ENCODE assay signal across 16 cellular contexts in the genomic region with DNA sequence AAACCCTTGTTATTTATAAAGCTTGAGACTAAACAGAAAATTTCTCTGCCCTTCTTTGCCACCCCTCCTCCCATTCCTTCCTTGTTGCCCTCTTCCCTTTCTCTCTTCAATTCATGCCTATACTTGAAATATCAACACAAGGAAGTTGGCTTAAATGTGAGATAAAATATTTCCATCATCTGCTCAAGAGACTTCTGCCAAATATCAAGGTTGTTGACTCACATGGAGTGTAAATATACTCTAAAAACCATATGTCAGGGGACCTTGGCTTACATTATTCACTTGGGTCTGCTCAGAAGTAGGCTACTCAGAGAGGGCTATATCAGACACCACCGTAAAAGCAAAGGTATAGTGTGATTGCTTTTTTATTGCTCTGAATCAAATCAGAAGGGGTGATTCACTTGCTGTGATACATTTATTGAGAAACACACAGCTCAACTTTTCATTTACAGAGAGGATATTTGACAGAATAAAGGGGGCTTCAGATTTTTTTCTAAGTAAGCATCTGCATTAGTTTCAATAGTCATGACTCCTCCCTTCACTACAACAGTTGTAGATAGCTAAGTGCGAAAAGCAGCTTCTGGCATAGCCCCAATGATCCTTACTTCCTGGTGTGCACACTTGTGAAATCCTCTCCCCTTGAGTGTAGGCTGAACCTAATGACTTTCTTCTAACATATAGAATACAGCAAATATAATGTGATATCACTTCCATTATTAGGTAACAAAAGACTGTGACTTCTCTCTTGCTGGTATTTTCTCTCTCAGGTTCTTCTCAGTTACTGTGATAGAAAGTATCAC.
"Had no signal": no experiment of that assay in that cellular context is flagged by ENCODE, and none has a peak within 500 bp of the region (broad histone marks: within the 10 kb centered on the region; RNA-seq: fewer than 3 reads in every experiment).

No MANE protein-coding gene starts in this region.

- H3K9me3 ChIP-seq: body of pancreas, esophagus squamous epithelium, tibial artery had no signal

- H3K4me1 Mint-ChIP-seq: activated CD4-positive, alpha-beta T cell treated with anti-CD3 and anti-CD28 coated beads, Interleukin-2, amount 10 ng/mL, durations not matched to agents 7 days and 5 days; activated naive CD8-positive, alpha-beta T cell treated with anti-CD3 and anti-CD28 coated beads for 36 hours; nephron; stimulated activated effector memory CD8-positive, alpha-beta T cell treated with anti-CD3 and anti-CD28 coated beads, Interleukin-12 subunit alpha, Interleukin-12 subunit beta, amount 100 ng/mL, for 72 hours had no signal

- H3K27me3 ChIP-seq: body of pancreas, esophagus squamous epithelium, tibial artery had no signal

- H3K27ac ChIP-seq: body of pancreas, coronary artery, esophagus squamous epithelium, tibial artery had no signal

- H3K36me3 ChIP-seq: esophagus squamous epithelium, tibial artery had no signal

- H3K9me3 Mint-ChIP-seq: activated CD4-positive, alpha-beta T cell treated with anti-CD3 and anti-CD28 coated beads, Interleukin-2, amount 10 ng/mL, durations not matched to agents 7 days and 5 days; T-helper 2 cell treated with Interferon-gamma antibody and Interleukin-4, amounts not matched to agents 5 μg/mL and 100 μg/mL, for 36 hours had no signal

- DNase-seq: activated CD4-positive, alpha-beta T cell treated with anti-CD3 and anti-CD28 coated beads, Interleukin-2, amount 10 ng/mL, durations not matched to agents 7 days and 5 days; activated CD8-positive, alpha-beta memory T cell treated with anti-CD3 and anti-CD28 coated beads, Interleukin-2, amount 50 U/mL, for 48 hours; activated gamma-delta T cell; activated naive CD8-positive, alpha-beta T cell treated with anti-CD3 and anti-CD28 coated beads for 36 hours; activated T-cell treated with anti-CD3 and anti-CD28 coated beads, Interleukin-2, amount 50 U/mL, for 72 hours; amygdala; central memory CD4-positive, alpha-beta T cell; esophagus squamous epithelium; hippocampal formation; kidney; tibial artery had no signal

- H3K4me1 ChIP-seq: body of pancreas, esophagus squamous epithelium had no signal

- ATAC-seq: activated T-cell treated with anti-CD3 and anti-CD28 coated beads, Interleukin-2, amount 50 U/mL, for 72 hours; body of pancreas; stimulated activated effector memory CD8-positive, alpha-beta T cell treated with anti-CD3 and anti-CD28 coated beads, Interleukin-12 subunit alpha, Interleukin-12 subunit beta, amount 100 ng/mL, for 72 hours had no signal

- H3K4me3 ChIP-seq: body of pancreas, coronary artery, esophagus squamous epithelium, tibial artery had no signal

- H3K27me3 Mint-ChIP-seq: activated CD4-positive, alpha-beta T cell treated with anti-CD3 and anti-CD28 coated beads, Interleukin-2, amount 10 ng/mL, durations not matched to agents 7 days and 5 days; activated naive CD8-positive, alpha-beta T cell treated with anti-CD3 and anti-CD28 coated beads for 36 hours had no signal

- H3K27ac Mint-ChIP-seq: activated CD4-positive, alpha-beta T cell treated with anti-CD3 and anti-CD28 coated beads, Interleukin-2, amount 10 ng/mL, durations not matched to agents 7 days and 5 days; activated naive CD8-positive, alpha-beta T cell treated with anti-CD3 and anti-CD28 coated beads for 36 hours; activated T-cell treated with anti-CD3 and anti-CD28 coated beads, Interleukin-2, amount 50 U/mL, for 72 hours; nephron; stimulated activated effector memory CD8-positive, alpha-beta T cell treated with anti-CD3 and anti-CD28 coated beads, Interleukin-12 subunit alpha, Interleukin-12 subunit beta, amount 100 ng/mL, for 72 hours; T-helper 2 cell treated with Interferon-gamma antibody and Interleukin-4, amounts not matched to agents 5 μg/mL and 100 μg/mL, for 36 hours had no signal

- H3K4me3 Mint-ChIP-seq: activated CD4-positive, alpha-beta T cell treated with anti-CD3 and anti-CD28 coated beads, Interleukin-2, amount 10 ng/mL, durations not matched to agents 7 days and 5 days; activated naive CD8-positive, alpha-beta T cell treated with anti-CD3 and anti-CD28 coated beads for 36 hours; activated T-cell treated with anti-CD3 and anti-CD28 coated beads, Interleukin-2, amount 50 U/mL, for 72 hours; nephron; stimulated activated effector memory CD8-positive, alpha-beta T cell treated with anti-CD3 and anti-CD28 coated beads, Interleukin-12 subunit alpha, Interleukin-12 subunit beta, amount 100 ng/mL, for 72 hours; T-helper 2 cell treated with Interferon-gamma antibody and Interleukin-4, amounts not matched to agents 5 μg/mL and 100 μg/mL, for 36 hours had no signal

- H3K36me3 Mint-ChIP-seq: activated naive CD8-positive, alpha-beta T cell treated with anti-CD3 and anti-CD28 coated beads for 36 hours; stimulated activated effector memory CD8-positive, alpha-beta T cell treated with anti-CD3 and anti-CD28 coated beads, Interleukin-12 subunit alpha, Interleukin-12 subunit beta, amount 100 ng/mL, for 72 hours had no signal
